Comparison of ENCODE assay signal across 27 cellular contexts in the genomic region with DNA sequence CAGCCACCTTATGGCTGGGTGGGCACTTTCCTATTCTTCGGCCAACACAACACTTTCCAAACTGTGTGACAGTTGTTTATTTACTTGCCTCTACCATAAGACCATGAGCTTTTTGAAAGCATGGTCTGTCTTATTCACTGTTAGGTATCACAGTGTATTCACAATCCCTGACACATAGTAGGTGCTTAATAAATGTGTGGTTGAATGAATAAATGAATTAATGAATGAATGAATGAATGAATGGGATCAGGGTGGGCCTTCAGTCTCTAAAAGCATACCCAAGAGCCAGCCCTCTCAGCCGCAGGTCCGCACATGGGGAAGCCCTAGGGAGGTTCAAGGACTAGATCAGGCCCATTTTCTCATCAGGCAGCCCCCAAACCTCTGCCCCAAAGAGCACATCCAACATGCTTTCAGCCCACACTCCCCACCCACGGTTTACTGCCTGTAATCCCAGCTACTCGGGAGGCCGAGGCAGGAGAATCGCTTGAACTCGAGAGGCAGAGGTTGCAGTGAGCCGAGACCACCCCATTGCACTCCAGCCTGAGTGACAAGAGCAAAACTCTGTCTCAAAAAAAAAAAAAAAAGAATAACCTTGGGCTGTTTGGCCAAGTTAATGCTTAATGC.
A peak's percentile ranks its signal among the peaks of the same experiment; 100 is the strongest.
DNase-seq lines count a peak whose midpoint lies in the region; ATAC-seq and TF ChIP-seq lines count a peak whose summit lies in the region.
"Had no signal": no experiment of that assay in that cellular context is flagged by ENCODE, and none has a peak within 500 bp of the region (broad histone marks: within the 10 kb centered on the region; RNA-seq: fewer than 3 reads in every experiment).

No MANE protein-coding gene starts in this region.

- H3K9me3 Mint-ChIP-seq in activated CD4-positive, alpha-beta memory T cell treated with anti-CD3 and anti-CD28 coated beads, Interleukin-2, amount 10 ng/mL, durations not matched to agents 7 days and 5 days = no peaks in the 10 kb centered on the region
- H3K9me3 Mint-ChIP-seq in activated CD4-positive, alpha-beta memory T cell treated with anti-CD3 and anti-CD28 coated beads for 36 hours = no peaks in the 10 kb centered on the region
- H3K9me3 Mint-ChIP-seq: activated T-helper 1 cell treated with anti-CD3 and anti-CD28 coated beads, Interleukin-12 subunit alpha, Interleukin-12 subunit beta, Interleukin-2, Interleukin-4 antibody, amounts not matched to agents 30 ng/mL and 10 ng/mL and 1 ng/mL, durations not matched to agents 14 hours and 24 hours and 36 hours had no signal

- ATAC-seq in sciatic nerve = peak; percentile 8
- ATAC-seq: foreskin keratinocyte; naive thymus-derived CD8-positive, alpha-beta T cell; stimulated activated naive CD8-positive, alpha-beta T cell treated with anti-CD3 and anti-CD28 coated beads, Interleukin-15, Interleukin-2, amounts not matched to agents 100 U/mL and 50 U/mL, for 24 hours had no signal

- 42% methylated on average over 9 of the region's 9 CpGs for WGBS in hepatocyte (ENCODE audit: low lambda C conversion rate, missing lambda C conversion rate)

- peaks cover 22% of the 10 kb centered on the region for H3K27me3 Mint-ChIP-seq in activated CD4-positive, alpha-beta memory T cell treated with anti-CD3 and anti-CD28 coated beads, Interleukin-2, amount 10 ng/mL, durations not matched to agents 7 days and 5 days
- no peaks in the 10 kb centered on the region for H3K27me3 Mint-ChIP-seq in activated CD4-positive, alpha-beta memory T cell treated with anti-CD3 and anti-CD28 coated beads for 36 hours

- no peaks in the 10 kb centered on the region for H3K4me1 Mint-ChIP-seq in activated CD4-positive, alpha-beta memory T cell treated with anti-CD3 and anti-CD28 coated beads, Interleukin-2, amount 10 ng/mL, durations not matched to agents 7 days and 5 days
- no peaks in the 10 kb centered on the region for H3K4me1 Mint-ChIP-seq in activated CD4-positive, alpha-beta memory T cell treated with anti-CD3 and anti-CD28 coated beads for 36 hours (ENCODE audit: low read depth)
- H3K4me1 Mint-ChIP-seq: B cell had no signal

- H3K27me3 ChIP-seq in hepatocyte = no peaks in the 10 kb centered on the region
- H3K27me3 ChIP-seq: foreskin keratinocyte, upper lobe of right lung had no signal

- peak overlapping the region; percentile 24 for H3K4me2 ChIP-seq in hepatocyte

- intact Hi-C loops in activated CD4-positive, alpha-beta memory T cell treated with anti-CD3 and anti-CD28 coated beads for 36 hours (cut with micrococcal nuclease) = no loop called here
- intact Hi-C loops in sciatic nerve (cut with DNase I) = no loop called here

- no peaks in the 10 kb centered on the region for H3K9me2 ChIP-seq in hepatocyte (replicated peaks; ENCODE audit: insufficient read depth)

- CTCF ChIA-PET in activated CD4-positive, alpha-beta memory T cell treated with anti-CD3 and anti-CD28 coated beads, Interleukin-2, amount 10 ng/mL, durations not matched to agents 7 days and 5 days (lab: Charles Lee) = interaction anchor here (0.6 kb wide), 1 partner anchor 58 kb away, joined by 4 read pairs; no protein-coding TSS in a partner anchor
- CTCF ChIA-PET in activated CD4-positive, alpha-beta memory T cell treated with anti-CD3 and anti-CD28 coated beads for 36 hours (lab: Charles Lee) = no interaction called here

- H3K4me3 ChIP-seq in hepatocyte = no peak overlapping the region
- H3K4me3 ChIP-seq: skin epidermis, upper lobe of right lung had no signal

- peak; percentile 2 for DNase-seq in activated CD4-positive, alpha-beta memory T cell treated with anti-CD3 and anti-CD28 coated beads, Interleukin-2, amount 10 ng/mL, durations not matched to agents 7 days and 5 days
- DNase-seq in activated CD4-positive, alpha-beta memory T cell treated with anti-CD3 and anti-CD28 coated beads for 36 hours = no peak
- no peak for DNase-seq in hepatocyte (ENCODE audit: low spot score)
- no peak for DNase-seq in sciatic nerve (ENCODE audit: low spot score)
- no peak for DNase-seq in activated CD4-positive, alpha-beta T cell treated with anti-CD3 and anti-CD28 coated beads for 4 hours
- no peak for DNase-seq in RPMI8226
- no peak for DNase-seq in COLO668 (lab: John Stamatoyannopoulos, UW; ENCODE audit: unreplicated experiment)
- DNase-seq: 8988T; activated CD4-positive, CD25-positive, alpha-beta regulatory T cell; foreskin keratinocyte; HCEC 1CT; hypothalamus; Karpas-422; mammary epithelial cell; naive thymus-derived CD8-positive, alpha-beta T cell; NCI-H1092; NCI-H1930; NCI-H446 treated with DMSO at 0.1 percent for 48 hours; stimulated activated CD4-positive, alpha-beta T cell treated with anti-CD3 and anti-CD28 coated beads, Interleukin-2, amount 100 ng/mL, for 48 hours; stimulated activated naive CD8-positive, alpha-beta T cell treated with anti-CD3 and anti-CD28 coated beads, Interleukin-15, Interleukin-2, amounts not matched to agents 100 U/mL and 50 U/mL, for 24 hours; T-helper 9 cell; upper lobe of right lung had no signal

- peak overlapping the region; percentile 77 for H3K27ac ChIP-seq in hepatocyte
- H3K27ac ChIP-seq: epithelial cell of prostate, foreskin keratinocyte, upper lobe of right lung had no signal

- no peaks in the 10 kb centered on the region for H4K20me1 ChIP-seq in hepatocyte (ENCODE audit: insufficient read depth, poor library complexity, severe bottlenecking)

- POLR2A ChIA-PET in activated CD4-positive, alpha-beta memory T cell treated with anti-CD3 and anti-CD28 coated beads, Interleukin-2, amount 10 ng/mL, durations not matched to agents 7 days and 5 days (lab: Charles Lee) = no interaction called here
- POLR2A ChIA-PET in activated CD4-positive, alpha-beta memory T cell treated with anti-CD3 and anti-CD28 coated beads for 36 hours (lab: Charles Lee) = no interaction called here

- H3K4me3 Mint-ChIP-seq in activated CD4-positive, alpha-beta memory T cell treated with anti-CD3 and anti-CD28 coated beads, Interleukin-2, amount 10 ng/mL, durations not matched to agents 7 days and 5 days = no peak overlapping the region
- H3K4me3 Mint-ChIP-seq in activated CD4-positive, alpha-beta memory T cell treated with anti-CD3 and anti-CD28 coated beads for 36 hours = no peak overlapping the region
- H3K4me3 Mint-ChIP-seq: activated T-helper 1 cell treated with anti-CD3 and anti-CD28 coated beads, Interleukin-12 subunit alpha, Interleukin-12 subunit beta, Interleukin-2, Interleukin-4 antibody, amounts not matched to agents 30 ng/mL and 10 ng/mL and 1 ng/mL, durations not matched to agents 14 hours and 24 hours and 36 hours; B cell; naive thymus-derived CD8-positive, alpha-beta T cell had no signal

- TF ChIP-seq CTCF in hepatocyte (IDR thresholded peaks at IDR 0.05; ENCODE audit: poor library complexity) = no peak

- no peaks in the 10 kb centered on the region for H3K79me2 ChIP-seq in hepatocyte

- no peaks in the 10 kb centered on the region for H3K36me3 Mint-ChIP-seq in activated CD4-positive, alpha-beta memory T cell treated with anti-CD3 and anti-CD28 coated beads, Interleukin-2, amount 10 ng/mL, durations not matched to agents 7 days and 5 days (ENCODE audit: low read depth)
- no peaks in the 10 kb centered on the region for H3K36me3 Mint-ChIP-seq in activated CD4-positive, alpha-beta memory T cell treated with anti-CD3 and anti-CD28 coated beads for 36 hours
- H3K36me3 Mint-ChIP-seq: naive thymus-derived CD8-positive, alpha-beta T cell had no signal

- H3K9me3 ChIP-seq in hepatocyte (ENCODE audit: low read depth) = no peaks in the 10 kb centered on the region
- H3K9me3 ChIP-seq: upper lobe of right lung had no signal

- H3K36me3 ChIP-seq in hepatocyte (replicated peaks; ENCODE audit: insufficient read depth, low read depth) = no peaks in the 10 kb centered on the region
- H3K36me3 ChIP-seq: upper lobe of right lung had no signal

- H2AFZ ChIP-seq in hepatocyte = no peak overlapping the region

- H3K27ac Mint-ChIP-seq in activated CD4-positive, alpha-beta memory T cell treated with anti-CD3 and anti-CD28 coated beads, Interleukin-2, amount 10 ng/mL, durations not matched to agents 7 days and 5 days = no peak overlapping the region
- H3K27ac Mint-ChIP-seq in activated CD4-positive, alpha-beta memory T cell treated with anti-CD3 and anti-CD28 coated beads for 36 hours = no peak overlapping the region
- H3K27ac Mint-ChIP-seq: activated T-helper 1 cell treated with anti-CD3 and anti-CD28 coated beads, Interleukin-12 subunit alpha, Interleukin-12 subunit beta, Interleukin-2, Interleukin-4 antibody, amounts not matched to agents 30 ng/mL and 10 ng/mL and 1 ng/mL, durations not matched to agents 14 hours and 24 hours and 36 hours; B cell had no signal

- peaks cover 11% of the 10 kb centered on the region for H3K4me1 ChIP-seq in hepatocyte (ENCODE audit: insufficient read depth)

- no peak for TF ChIP-seq EP300 in Ishikawa (IDR thresholded peaks at IDR 0.05; ENCODE audit: borderline replicate concordance)

- no peak for TF ChIP-seq RAD21 in Ishikawa (IDR thresholded peaks at IDR 0.05; ENCODE audit: low read depth)

TF ChIP-seq in Ishikawa, 13 proteins besides CTCF, POLR2A, EP300 and RAD21:
- TF ChIP-seq TEAD4 (IDR thresholded peaks at IDR 0.05) (no peak), ZBTB7A (IDR thresholded peaks at IDR 0.05; ENCODE audit: low read depth) (0 out of 2 replicates have a peak, but pooled peaks have one; percentile 33), FOXM1 (IDR thresholded peaks at IDR 0.05; ENCODE audit: borderline replicate concordance, low read depth) (no peak)
